Comparison of ENCODE assay signal across 14 cellular contexts in the genomic region with DNA sequence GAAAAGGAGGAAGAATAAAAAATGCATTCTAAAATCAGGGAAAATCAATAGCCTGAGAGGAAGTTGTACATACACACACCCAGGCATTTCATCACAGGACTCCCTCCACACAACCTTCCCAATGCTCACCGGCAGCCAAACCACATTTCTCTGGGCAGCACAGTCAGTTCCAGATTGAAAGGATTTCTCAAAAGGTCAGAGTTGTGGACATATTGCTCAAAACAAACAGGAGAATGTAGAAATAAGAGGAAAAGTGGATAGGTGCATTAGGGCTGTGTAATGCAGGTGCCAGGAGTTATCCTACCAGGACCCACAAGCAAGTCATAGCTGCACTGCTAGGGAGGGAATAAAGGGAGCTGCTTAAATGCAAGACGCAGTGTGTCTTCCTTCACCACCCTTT.
DNase-seq lines count a peak whose midpoint lies in the region; ATAC-seq and TF ChIP-seq lines count a peak whose summit lies in the region.
"Had no signal": no experiment of that assay in that cellular context is flagged by ENCODE, and none has a peak within 500 bp of the region (broad histone marks: within the 10 kb centered on the region; RNA-seq: fewer than 3 reads in every experiment).

No MANE protein-coding gene starts in this region.

- H3K27ac Mint-ChIP-seq in Calu3 (ENCODE audit: unreplicated experiment): no peak overlapping the region

- H3K9me3 Mint-ChIP-seq in Calu3 (ENCODE audit: low read depth, unreplicated experiment): no peaks in the 10 kb centered on the region

- peaks cover 11% of the 10 kb centered on the region for H3K4me1 Mint-ChIP-seq in Calu3 (ENCODE audit: low read depth, unreplicated experiment)

- no TSS peak for BruUV-seq in Calu3 (replicated peaks; lab: Mats Ljungman, UMichigan)

- in situ Hi-C loops in astrocyte of the spinal cord (cut with HindIII; ENCODE audit: low sequenced_read_pairs): no loop called here

- H3K4me3 ChIP-seq in astrocyte of the spinal cord (ENCODE audit: low read depth, low read length): no peak overlapping the region

- intact Hi-C loops in Calu3 (cut with micrococcal nuclease; ENCODE audit: unreplicated experiment): no loop called here
- intact Hi-C loops in left ventricle myocardium superior (cut with micrococcal nuclease): no loop called here
- intact Hi-C loops in sciatic nerve (cut with DNase I): no loop called here

- CTCF ChIA-PET in Calu3 (lab: Charles Lee): interaction anchor here (0.6 kb wide), 2 partner anchors 321 to 393 kb away, joined by 3 to 5 read pairs; no protein-coding TSS in a partner anchor

- TF ChIP-seq CTCF in Calu3 (IDR thresholded peaks at IDR 0.05; ENCODE audit: unreplicated experiment): no peak
- TF ChIP-seq CTCF in astrocyte of the spinal cord (IDR thresholded peaks at IDR 0.05; ENCODE audit: low read depth, low read length): no peak

- H3K4me3 Mint-ChIP-seq in Calu3 (ENCODE audit: low read depth, unreplicated experiment): no peak overlapping the region

- H3K27me3 Mint-ChIP-seq in Calu3 (ENCODE audit: unreplicated experiment): no peaks in the 10 kb centered on the region

- peak; percentile 56 for ATAC-seq in left ventricle myocardium superior
- peak; percentile 95 for ATAC-seq in sciatic nerve
- ATAC-seq in HG03280 (IDR thresholded peaks at IDR 0.05; ENCODE audit: unreplicated experiment): no peak
- ATAC-seq in HG03432 (IDR thresholded peaks at IDR 0.05; ENCODE audit: unreplicated experiment): no peak
- ATAC-seq: SK-N-SH treated with all-trans-retinoic acid at 6 μM for 48 hours had no signal

- DNase-seq in Calu3 (peak; percentile 53), astrocyte of the spinal cord (ENCODE audit: low read depth, low spot score) (peak; percentile 28), left ventricle myocardium superior (no peak), sciatic nerve (ENCODE audit: low spot score) (no peak), amygdala (lab: John Stamatoyannopoulos, UW) (no peak), NCI-H2227 (lab: John Stamatoyannopoulos, UW; ENCODE audit: unreplicated experiment) (no peak)
- DNase-seq: activated effector memory CD4-positive, alpha-beta T cell treated with anti-CD3 and anti-CD28 coated beads, Interleukin-2, amount 50 U/mL, for 16 hours; central memory CD4-positive, alpha-beta T cell; MM.1S; NCI-H2029 treated with DMSO at 0.1 percent for 48 hours; NCI-H526 treated with DMSO at 0.1 percent for 48 hours had no signal

- peaks cover 10% of the 10 kb centered on the region for H3K36me3 Mint-ChIP-seq in Calu3 (ENCODE audit: insufficient read depth, unreplicated experiment)

Comparison
In these comparisons a context has a peak if more than half of its experiments do, and no peak if none do; other contexts are left out.
1. DNase-seq: peak in Calu3 (single experiment) and astrocyte of the spinal cord (single experiment); none in left ventricle myocardium superior (single experiment), sciatic nerve (single experiment), amygdala (0 of 56) and NCI-H2227 (single experiment).
2. ATAC-seq: peak in left ventricle myocardium superior (single experiment) and sciatic nerve (single experiment); none in HG03280 (single experiment) and HG03432 (single experiment).